ENCODE assay signal across 1 cellular context in the genomic region with DNA sequence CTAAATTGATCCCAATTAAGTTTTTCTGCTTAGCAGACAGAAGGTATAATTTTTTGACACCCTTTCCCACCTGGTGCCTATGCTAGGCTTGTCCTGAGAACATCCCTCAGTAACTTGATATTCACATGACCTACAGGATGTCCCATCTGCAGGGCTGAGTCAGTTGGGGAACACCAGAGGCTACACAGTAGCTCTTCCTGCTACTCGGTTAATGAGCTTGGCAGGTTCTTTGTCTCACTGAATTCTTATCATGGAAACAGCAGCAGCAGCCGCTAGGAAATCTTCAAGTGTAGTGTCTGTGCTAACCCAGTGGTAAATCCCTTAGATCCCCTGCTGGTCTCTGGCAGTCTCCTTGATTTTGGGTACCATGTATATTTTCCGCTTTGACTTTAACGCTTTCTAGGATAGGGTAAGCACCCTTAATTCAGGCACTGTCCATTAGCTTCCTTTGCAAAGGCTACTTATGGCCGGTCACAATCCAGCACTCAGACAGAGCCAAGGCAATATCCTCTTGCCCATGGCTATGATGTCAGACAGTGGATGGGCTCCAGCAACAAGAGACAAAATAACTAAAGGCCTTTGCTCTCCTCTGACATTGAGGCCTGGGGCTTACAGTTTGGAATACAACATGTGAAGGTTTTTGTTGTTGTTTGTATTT.
TF ChIP-seq lines count a peak whose summit lies in the region.

No MANE protein-coding gene starts in this region.

TF ChIP-seq in GM23338, 12 proteins besides CTCF, POLR2A, EP300 and RAD21 (continued from another document):
- TF ChIP-seq, protein P1, sequence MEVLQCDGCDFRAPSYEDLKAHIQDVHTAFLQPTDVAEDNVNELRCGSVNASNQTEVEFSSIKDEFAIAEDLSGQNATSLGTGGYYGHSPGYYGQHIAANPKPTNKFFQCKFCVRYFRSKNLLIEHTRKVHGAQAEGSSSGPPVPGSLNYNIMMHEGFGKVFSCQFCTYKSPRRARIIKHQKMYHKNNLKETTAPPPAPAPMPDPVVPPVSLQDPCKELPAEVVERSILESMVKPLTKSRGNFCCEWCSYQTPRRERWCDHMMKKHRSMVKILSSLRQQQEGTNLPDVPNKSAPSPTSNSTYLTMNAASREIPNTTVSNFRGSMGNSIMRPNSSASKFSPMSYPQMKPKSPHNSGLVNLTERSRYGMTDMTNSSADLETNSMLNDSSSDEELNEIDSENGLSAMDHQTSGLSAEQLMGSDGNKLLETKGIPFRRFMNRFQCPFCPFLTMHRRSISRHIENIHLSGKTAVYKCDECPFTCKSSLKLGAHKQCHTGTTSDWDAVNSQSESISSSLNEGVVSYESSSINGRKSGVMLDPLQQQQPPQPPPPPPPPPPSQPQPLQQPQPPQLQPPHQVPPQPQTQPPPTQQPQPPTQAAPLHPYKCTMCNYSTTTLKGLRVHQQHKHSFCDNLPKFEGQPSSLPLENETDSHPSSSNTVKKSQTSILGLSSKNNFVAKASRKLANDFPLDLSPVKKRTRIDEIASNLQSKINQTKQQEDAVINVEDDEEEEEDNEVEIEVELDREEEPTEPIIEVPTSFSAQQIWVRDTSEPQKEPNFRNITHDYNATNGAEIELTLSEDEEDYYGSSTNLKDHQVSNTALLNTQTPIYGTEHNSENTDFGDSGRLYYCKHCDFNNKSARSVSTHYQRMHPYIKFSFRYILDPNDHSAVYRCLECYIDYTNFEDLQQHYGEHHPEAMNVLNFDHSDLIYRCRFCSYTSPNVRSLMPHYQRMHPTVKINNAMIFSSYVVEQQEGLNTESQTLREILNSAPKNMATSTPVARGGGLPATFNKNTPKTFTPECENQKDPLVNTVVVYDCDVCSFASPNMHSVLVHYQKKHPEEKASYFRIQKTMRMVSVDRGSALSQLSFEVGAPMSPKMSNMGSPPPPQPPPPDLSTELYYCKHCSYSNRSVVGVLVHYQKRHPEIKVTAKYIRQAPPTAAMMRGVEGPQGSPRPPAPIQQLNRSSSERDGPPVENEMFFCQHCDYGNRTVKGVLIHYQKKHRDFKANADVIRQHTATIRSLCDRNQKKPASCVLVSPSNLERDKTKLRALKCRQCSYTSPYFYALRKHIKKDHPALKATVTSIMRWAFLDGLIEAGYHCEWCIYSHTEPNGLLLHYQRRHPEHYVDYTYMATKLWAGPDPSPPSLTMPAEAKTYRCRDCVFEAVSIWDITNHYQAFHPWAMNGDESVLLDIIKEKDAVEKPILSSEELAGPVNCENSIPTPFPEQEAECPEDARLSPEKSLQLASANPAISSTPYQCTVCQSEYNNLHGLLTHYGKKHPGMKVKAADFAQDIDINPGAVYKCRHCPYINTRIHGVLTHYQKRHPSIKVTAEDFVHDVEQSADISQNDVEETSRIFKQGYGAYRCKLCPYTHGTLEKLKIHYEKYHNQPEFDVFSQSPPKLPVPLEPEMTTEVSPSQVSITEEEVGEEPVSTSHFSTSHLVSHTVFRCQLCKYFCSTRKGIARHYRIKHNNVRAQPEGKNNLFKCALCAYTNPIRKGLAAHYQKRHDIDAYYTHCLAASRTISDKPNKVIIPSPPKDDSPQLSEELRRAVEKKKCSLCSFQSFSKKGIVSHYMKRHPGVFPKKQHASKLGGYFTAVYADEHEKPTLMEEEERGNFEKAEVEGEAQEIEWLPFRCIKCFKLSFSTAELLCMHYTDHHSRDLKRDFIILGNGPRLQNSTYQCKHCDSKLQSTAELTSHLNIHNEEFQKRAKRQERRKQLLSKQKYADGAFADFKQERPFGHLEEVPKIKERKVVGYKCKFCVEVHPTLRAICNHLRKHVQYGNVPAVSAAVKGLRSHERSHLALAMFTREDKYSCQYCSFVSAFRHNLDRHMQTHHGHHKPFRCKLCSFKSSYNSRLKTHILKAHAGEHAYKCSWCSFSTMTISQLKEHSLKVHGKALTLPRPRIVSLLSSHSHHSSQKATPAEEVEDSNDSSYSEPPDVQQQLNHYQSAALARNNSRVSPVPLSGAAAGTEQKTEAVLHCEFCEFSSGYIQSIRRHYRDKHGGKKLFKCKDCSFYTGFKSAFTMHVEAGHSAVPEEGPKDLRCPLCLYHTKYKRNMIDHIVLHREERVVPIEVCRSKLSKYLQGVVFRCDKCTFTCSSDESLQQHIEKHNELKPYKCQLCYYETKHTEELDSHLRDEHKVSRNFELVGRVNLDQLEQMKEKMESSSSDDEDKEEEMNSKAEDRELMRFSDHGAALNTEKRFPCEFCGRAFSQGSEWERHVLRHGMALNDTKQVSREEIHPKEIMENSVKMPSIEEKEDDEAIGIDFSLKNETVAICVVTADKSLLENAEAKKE (CRISPR knock-in tag; IDR thresholded peaks at IDR 0.05) = no peak
- TF ChIP-seq ZNF114 (CRISPR knock-in tag; IDR thresholded peaks at IDR 0.05) (no peak), EZH2 (IDR thresholded peaks at IDR 0.05; ENCODE audit: low read depth, unreplicated experiment) (no peak)
